In the genomic region with DNA sequence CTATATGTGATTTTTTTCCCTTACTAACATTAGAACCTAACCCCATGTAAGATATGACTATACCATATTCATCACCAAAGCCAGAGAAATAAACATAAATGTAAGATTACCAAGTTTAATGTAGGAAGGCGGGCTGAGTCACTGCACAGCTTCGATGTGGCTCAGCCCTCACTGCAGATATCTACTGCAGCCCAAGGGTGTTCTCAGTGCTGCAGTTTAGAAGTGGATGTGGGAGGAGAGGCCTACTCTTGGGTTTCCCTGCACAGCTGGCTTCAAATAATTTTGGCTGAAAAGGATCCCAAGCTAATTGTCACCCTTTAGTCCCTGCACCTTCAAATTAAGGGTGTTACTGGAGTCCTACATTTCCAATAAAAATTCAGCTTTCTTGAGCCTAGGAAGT, we compare ENCODE assay signal across 8 cellular contexts. TPM values are rescaled to one million over a fixed set of nuclear protein-coding genes. Genes with fewer than 3 reads are reported as not detected.
A peak's percentile ranks its signal among the peaks of the same experiment; 100 is the strongest.
DNase-seq lines count a peak whose midpoint lies in the region; ATAC-seq and TF ChIP-seq lines count a peak whose summit lies in the region.

No MANE protein-coding gene starts in this region.

- H2AFZ ChIP-seq in OCI-LY7 (ENCODE audit: low read length): no peak overlapping the region

- no peaks in the 10 kb centered on the region for H3K9me3 ChIP-seq in CD4-positive, CD25-positive, alpha-beta regulatory T cell (ENCODE audit: control insufficient read depth in 2 of 2, low read length in 2 of 2)
- no peaks in the 10 kb centered on the region for H3K9me3 ChIP-seq in HEK293 (ENCODE audit: control insufficient read depth, insufficient read depth, low read depth, low read length)
- peaks cover 18% of the 10 kb centered on the region; the same call in 1 of the 2 replicates for H3K9me3 ChIP-seq in OCI-LY7 (ENCODE audit: low read length)

- no peaks in the 10 kb centered on the region for H3K27me3 ChIP-seq in CD4-positive, CD25-positive, alpha-beta regulatory T cell (ENCODE audit: control insufficient read depth, insufficient read depth, low read length)

- POLR2A ChIA-PET in HEK293 (lab: Yijun Ruan, JAX) (no interaction called here), OCI-LY7 (lab: Charles Lee) (interaction anchor here (2.1 to 2.7 kb wide), 2 partner anchors 9 to 10 kb away, joined by 6 to 14 read pairs; a partner anchor contains a TSS)

- H3K4me1 Mint-ChIP-seq in CD4-positive, CD25-positive, alpha-beta regulatory T cell: peaks cover 50 to 91% (median 69%) of the 10 kb centered on the region in 4 donors

- intact Hi-C loops in OCI-LY7 (cut with micrococcal nuclease; ENCODE audit: unreplicated experiment): no loop called here

- BruUV-seq in OCI-LY7 (replicated peaks; lab: Mats Ljungman, UMichigan): no TSS peak

- ATAC-seq in CD4-positive, CD25-positive, alpha-beta regulatory T cell (ENCODE audit: low read depth in 2 of 2): peak; percentile 63 to 67
- no peak for ATAC-seq in GM21526 (IDR thresholded peaks at IDR 0.05; ENCODE audit: low FRiP score, unreplicated experiment)

- H4K20me1 ChIP-seq in OCI-LY7 (ENCODE audit: insufficient read depth, low read length): no peaks in the 10 kb centered on the region; the same call in 1 of the 2 replicates

- no peaks in the 10 kb centered on the region for H3K9me3 Mint-ChIP-seq in CD4-positive, CD25-positive, alpha-beta regulatory T cell

- H3K36me3 ChIP-seq in CD4-positive, CD25-positive, alpha-beta regulatory T cell (ENCODE audit: control insufficient read depth, insufficient read depth, low read length): peaks cover 20% of the 10 kb centered on the region
- H3K36me3 ChIP-seq in HEK293 (ENCODE audit: control insufficient read depth in 2 of 2, insufficient read depth in 1 of 2, low read length in 2 of 2) (peaks cover 3 to 17% of the 10 kb centered on the region in 2 experiments; a peak in 1 of 3 replicates), OCI-LY7 (ENCODE audit: insufficient read depth, low read length) (peaks cover 96% of the 10 kb centered on the region)

- peak overlapping the region; percentile 1 to 7 (median 6) for H3K27ac Mint-ChIP-seq in CD4-positive, CD25-positive, alpha-beta regulatory T cell

- H3K27me3 Mint-ChIP-seq in CD4-positive, CD25-positive, alpha-beta regulatory T cell: no peaks in the 10 kb centered on the region

- CTCF ChIA-PET in HEK293 (lab: Yijun Ruan, JAX) (interaction anchor here (0.7 kb wide), 1 partner anchor 176 kb away, joined by 3 read pairs; no protein-coding TSS in a partner anchor), OCI-LY7 (lab: Charles Lee; ENCODE audit: unreplicated experiment) (no interaction called here)

- peak overlapping the region; percentile 2 to 43 (median 36) for H3K4me3 Mint-ChIP-seq in CD4-positive, CD25-positive, alpha-beta regulatory T cell

- H3K79me2 ChIP-seq in OCI-LY7 (ENCODE audit: insufficient read depth, low read depth, low read length): peaks cover 100% of the 10 kb centered on the region

- H3K4me2 ChIP-seq in OCI-LY7 (ENCODE audit: low read length): no peak overlapping the region

- no peaks in the 10 kb centered on the region for H3K9me2 ChIP-seq in OCI-LY7 (ENCODE audit: insufficient read depth, low read length)

- peaks cover 10% of the 10 kb centered on the region for H3K36me3 Mint-ChIP-seq in CD4-positive, CD25-positive, alpha-beta regulatory T cell

- H3K27ac ChIP-seq in CD4-positive, CD25-positive, alpha-beta regulatory T cell (ENCODE audit: insufficient read depth, low read length, poor library complexity, severe bottlenecking): peak overlapping the region; percentile 48
- H3K27ac ChIP-seq in HEK293 (ENCODE audit: extremely low read depth, low read depth, low read length) (no peak overlapping the region), OCI-LY7 (ENCODE audit: low read depth, low read length, poor library complexity, severe bottlenecking) (no peak overlapping the region)

- no peak for TF ChIP-seq CTCF in HEK293 (tag by site-specific recombination; IDR thresholded peaks at IDR 0.05)
- TF ChIP-seq CTCF in OCI-LY7 (conservative IDR thresholded peaks at IDR 0.05; ENCODE audit: low read length): no peak

- H3K4me3 ChIP-seq in CD4-positive, CD25-positive, alpha-beta regulatory T cell (ENCODE audit: low read depth, low read length): peak overlapping the region; percentile 64
- no peak overlapping the region for H3K4me3 ChIP-seq in HEK293 (ENCODE audit: low read depth, low read length)
- H3K4me3 ChIP-seq in OCI-LY7 (ENCODE audit: low read depth, low read length, poor library complexity, severe bottlenecking): no peak overlapping the region

- peak in 1 of 3 donors; percentile 49 for DNase-seq in CD4-positive, CD25-positive, alpha-beta regulatory T cell
- peak; percentile 4 for DNase-seq in activated T-cell treated with anti-CD3 and anti-CD28 coated beads for 4 hours
- DNase-seq in iris pigment epithelial cell (ENCODE audit: low read depth): peak; percentile 66
- no peak for DNase-seq in OCI-LY7 (ENCODE audit: low spot score)
- DNase-seq in pons (ENCODE audit: low spot score): no peak
- DNase-seq in epidermal melanocyte (ENCODE audit: insufficient read length, low spot score): no peak

- H3K4me1 ChIP-seq in CD4-positive, CD25-positive, alpha-beta regulatory T cell (ENCODE audit: control insufficient read depth, insufficient read depth, low read length, poor library complexity, severe bottlenecking): peaks cover 58% of the 10 kb centered on the region
- H3K4me1 ChIP-seq in HEK293 (ENCODE audit: control insufficient read depth, insufficient read depth, low read length) (peaks cover 19% of the 10 kb centered on the region), OCI-LY7 (ENCODE audit: insufficient read depth, low read length, poor library complexity, severe bottlenecking) (peaks cover under 1% of the 10 kb centered on the region)

TF ChIP-seq in HEK293, 187 proteins besides CTCF, POLR2A, EP300 and RAD21:
- TF ChIP-seq EGR2 (tag by site-specific recombination; IDR thresholded peaks at IDR 0.05; ENCODE audit: low read depth) (peak; percentile 37; the same call in 1 of the 2 replicates), ZFP37 (tag by site-specific recombination; IDR thresholded peaks at IDR 0.05) (no peak), ZFHX2 (tag by site-specific recombination; conservative IDR thresholded peaks at IDR 0.05) (peak; percentile 54), SP7 (tag by site-specific recombination; IDR thresholded peaks at IDR 0.05) (peak; percentile 52)

RNA-seq across cellular contexts. Expression of a gene that starts 9.2 kb away (rescaled TPM):
- total RNA-seq in CD4-positive, CD25-positive, alpha-beta regulatory T cell: 143 TPM
- polyA plus RNA-seq in CD4-positive, CD25-positive, alpha-beta regulatory T cell: 10 to 100 TPM; 72.1 to 83.1 (median 82.6) TPM
- 48.0 and 68.3 TPM in 2 replicates for total RNA-seq in OCI-LY7 (2014; rRNA removed; shearing (Covaris generic))
- total RNA-seq in OCI-LY7 (2022): 92.9 and 101 TPM in 2 replicates

RNA-seq across cellular contexts. Expression of a gene that starts 30.9 kb away (rescaled TPM):
- total RNA-seq in CD4-positive, CD25-positive, alpha-beta regulatory T cell: 63.3 TPM
- 10 to 100 TPM in 2 of 4 donors, 1 to 10 TPM in 2; 6.1 to 14.6 (median 10.6) TPM for polyA plus RNA-seq in CD4-positive, CD25-positive, alpha-beta regulatory T cell
- total RNA-seq in OCI-LY7 (2014; rRNA removed; shearing (Covaris generic)): 29.0 and 31.8 TPM in 2 replicates
- 41.9 and 42.0 TPM in 2 replicates for total RNA-seq in OCI-LY7 (2022)

Comparison
In these comparisons a context has a peak if more than half of its experiments do, and no peak if none do; other contexts are left out.
1. DNase-seq: peak in activated T-cell treated with anti-CD3 and anti-CD28 coated beads for 4 hours (single experiment) and iris pigment epithelial cell (single experiment); none in OCI-LY7 (single experiment), pons (single experiment) and epidermal melanocyte (single experiment).